ENCODE assay signal across 1 cellular context in genomic region chr1:1206376-1207253, GRCh38.
A peak's percentile ranks its signal among the peaks of the same experiment; 100 is the strongest.
TF ChIP-seq lines count a peak whose summit lies in the region.

A gene with protein sequence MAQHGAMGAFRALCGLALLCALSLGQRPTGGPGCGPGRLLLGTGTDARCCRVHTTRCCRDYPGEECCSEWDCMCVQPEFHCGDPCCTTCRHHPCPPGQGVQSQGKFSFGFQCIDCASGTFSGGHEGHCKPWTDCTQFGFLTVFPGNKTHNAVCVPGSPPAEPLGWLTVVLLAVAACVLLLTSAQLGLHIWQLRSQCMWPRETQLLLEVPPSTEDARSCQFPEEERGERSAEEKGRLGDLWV (minus strand): TSS chr1:1206592. CDS start chr1:1206571, 21 bp downstream.

TF ChIP-seq in GM12878, 131 proteins besides CTCF, POLR2A, EP300 and RAD21 (continued from another document):
- TF ChIP-seq, protein P1, sequence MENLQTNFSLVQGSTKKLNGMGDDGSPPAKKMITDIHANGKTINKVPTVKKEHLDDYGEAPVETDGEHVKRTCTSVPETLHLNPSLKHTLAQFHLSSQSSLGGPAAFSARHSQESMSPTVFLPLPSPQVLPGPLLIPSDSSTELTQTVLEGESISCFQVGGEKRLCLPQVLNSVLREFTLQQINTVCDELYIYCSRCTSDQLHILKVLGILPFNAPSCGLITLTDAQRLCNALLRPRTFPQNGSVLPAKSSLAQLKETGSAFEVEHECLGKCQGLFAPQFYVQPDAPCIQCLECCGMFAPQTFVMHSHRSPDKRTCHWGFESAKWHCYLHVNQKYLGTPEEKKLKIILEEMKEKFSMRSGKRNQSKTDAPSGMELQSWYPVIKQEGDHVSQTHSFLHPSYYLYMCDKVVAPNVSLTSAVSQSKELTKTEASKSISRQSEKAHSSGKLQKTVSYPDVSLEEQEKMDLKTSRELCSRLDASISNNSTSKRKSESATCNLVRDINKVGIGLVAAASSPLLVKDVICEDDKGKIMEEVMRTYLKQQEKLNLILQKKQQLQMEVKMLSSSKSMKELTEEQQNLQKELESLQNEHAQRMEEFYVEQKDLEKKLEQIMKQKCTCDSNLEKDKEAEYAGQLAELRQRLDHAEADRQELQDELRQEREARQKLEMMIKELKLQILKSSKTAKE (IDR thresholded peaks at IDR 0.05; ENCODE audit: low read depth, poor library complexity, severe bottlenecking), result no peak
- peak; percentile 41; the same call in 1 of the 2 replicates for TF ChIP-seq GATAD2B (conservative IDR thresholded peaks at IDR 0.05; ENCODE audit: low read depth)
- TF ChIP-seq MTA2 (IDR thresholded peaks at IDR 0.05; ENCODE audit: low read depth), result peak; percentile 51
- TF ChIP-seq ZNF687 (IDR thresholded peaks at IDR 0.05), result peak; percentile 25; the same call in 1 of the 2 replicates
- no peak for TF ChIP-seq ESRRA (IDR thresholded peaks at IDR 0.05; ENCODE audit: low read length)
- peak; percentile 92; the same call in 2 of the 3 replicates for TF ChIP-seq POU2F2 (IDR thresholded peaks at IDR 0.05; ENCODE audit: borderline replicate concordance, low read depth, low read length)
- no peak for TF ChIP-seq BCL11A (IDR thresholded peaks at IDR 0.05; ENCODE audit: low read depth, low read length)
- TF ChIP-seq MEF2B (IDR thresholded peaks at IDR 0.05; ENCODE audit: partially characterized antibody, poor library complexity, severe bottlenecking), result peak; percentile 80
- TF ChIP-seq SMAD1 (IDR thresholded peaks at IDR 0.05; ENCODE audit: low read depth, partially characterized antibody), result no peak
- peak in 1 of 2 experiments; percentile 59; a peak in 1 of 3 replicates for TF ChIP-seq EGR1 (IDR thresholded peaks at IDR 0.05; ENCODE audit: borderline replicate concordance in 1 of 2, low read depth in 2 of 2, low read length in 2 of 2)
- TF ChIP-seq CBX5 (IDR thresholded peaks at IDR 0.05; ENCODE audit: low read depth), result no peak
- peak; percentile 78 for TF ChIP-seq NR2F1 (conservative IDR thresholded peaks at IDR 0.05)
- TF ChIP-seq IKZF1 (conservative IDR thresholded peaks at IDR 0.05), result 0 out of 2 replicates have a peak, but pooled peaks have one; percentile 16
- no peak for TF ChIP-seq MEF2A (IDR thresholded peaks at IDR 0.05; ENCODE audit: insufficient read depth, low read depth, low read length)
TF ChIP-seq in GM12878: peak in this region for 11.
